In genomic region chr2:47078541-47079482, GRCh38 we compare ENCODE assay signal across 1 cellular context.
TF ChIP-seq lines count a peak whose summit lies in the region.

No MANE protein-coding gene starts in this region.

TF ChIP-seq in HepG2, 621 proteins besides CTCF, POLR2A, EP300 and RAD21 (continued from another document and continues in another):
- TF ChIP-seq GMEB2 (CRISPR knock-in tag; IDR thresholded peaks at IDR 0.05; ENCODE audit: low read depth) (no peak), SMC3 (IDR thresholded peaks at IDR 0.05; ENCODE audit: low read length) (peak; percentile 29; the same call in 1 of the 2 replicates), ZNF883 (CRISPR knock-in tag; IDR thresholded peaks at IDR 0.05; ENCODE audit: not compliant biosample characterization) (no peak), ZGPAT (CRISPR knock-in tag; IDR thresholded peaks at IDR 0.05) (peak; percentile 95), TBL1XR1 (IDR thresholded peaks at IDR 0.05; ENCODE audit: borderline replicate concordance, low read length, partially characterized antibody) (peak; percentile 78), ARID5B (CRISPR knock-in tag; IDR thresholded peaks at IDR 0.05) (peak; percentile 98), ETV5 (CRISPR knock-in tag; IDR thresholded peaks at IDR 0.05; ENCODE audit: borderline replicate concordance) (peak; percentile 76; the same call in 1 of the 2 replicates), CHD4 (IDR thresholded peaks at IDR 0.05; ENCODE audit: borderline replicate concordance, low read length) (peak; percentile 94), ELF1 (CRISPR knock-in tag; IDR thresholded peaks at IDR 0.05) (no peak), MAF1 (CRISPR knock-in tag; IDR thresholded peaks at IDR 0.05; ENCODE audit: borderline replicate concordance) (0 out of 2 replicates have a peak, but pooled peaks have one; percentile 68), ZUFSP (CRISPR knock-in tag; IDR thresholded peaks at IDR 0.05; ENCODE audit: borderline replicate concordance) (no peak), GZF1 (CRISPR knock-in tag; IDR thresholded peaks at IDR 0.05) (no peak), NRL (CRISPR knock-in tag; IDR thresholded peaks at IDR 0.05; ENCODE audit: borderline replicate concordance) (0 out of 2 replicates have a peak, but pooled peaks have one; percentile 41), MIXL1 (CRISPR knock-in tag; IDR thresholded peaks at IDR 0.05) (peak; percentile 90), ZBTB20 (CRISPR knock-in tag; IDR thresholded peaks at IDR 0.05; ENCODE audit: borderline replicate concordance, low read depth) (peak; percentile 76; the same call in 1 of the 2 replicates), MTA3 (CRISPR knock-in tag; IDR thresholded peaks at IDR 0.05) (no peak), LCORL (IDR thresholded peaks at IDR 0.05) (peak; percentile 95), LCORL (CRISPR knock-in tag; IDR thresholded peaks at IDR 0.05) (peak; percentile 93), RXRB (CRISPR knock-in tag; IDR thresholded peaks at IDR 0.05; ENCODE audit: borderline replicate concordance) (peak; percentile 98), ZBTB2 (CRISPR knock-in tag; IDR thresholded peaks at IDR 0.05; ENCODE audit: low read depth) (no peak), ZNF773 (CRISPR knock-in tag; IDR thresholded peaks at IDR 0.05; ENCODE audit: borderline replicate concordance) (no peak), ZNF737 (CRISPR knock-in tag; IDR thresholded peaks at IDR 0.05; ENCODE audit: borderline replicate concordance) (no peak), ZNF235 (CRISPR knock-in tag; IDR thresholded peaks at IDR 0.05; ENCODE audit: borderline replicate concordance) (0 out of 2 replicates have a peak, but pooled peaks have one; percentile 13), ZNF143 (CRISPR knock-in tag; IDR thresholded peaks at IDR 0.05) (0 out of 2 replicates have a peak, but pooled peaks have one; percentile 11), NFKBIZ (CRISPR knock-in tag; IDR thresholded peaks at IDR 0.05) (no peak; the same call in 1 of the 2 replicates), SNAI1 (CRISPR knock-in tag; IDR thresholded peaks at IDR 0.05; ENCODE audit: borderline replicate concordance) (no peak), HHEX (CRISPR knock-in tag; IDR thresholded peaks at IDR 0.05) (peak; percentile 92), NCOR1 (IDR thresholded peaks at IDR 0.05; ENCODE audit: borderline replicate concordance, low read length) (peak; percentile 94), TRAFD1 (CRISPR knock-in tag; IDR thresholded peaks at IDR 0.05; ENCODE audit: borderline replicate concordance) (0 out of 2 replicates have a peak, but pooled peaks have one; percentile 18), SALL2 (CRISPR knock-in tag; IDR thresholded peaks at IDR 0.05) (peak; percentile 84), ARNT (IDR thresholded peaks at IDR 0.05) (no peak), ZNF281 (CRISPR knock-in tag; IDR thresholded peaks at IDR 0.05; ENCODE audit: borderline replicate concordance) (peak; percentile 77; the same call in 1 of the 2 replicates), ISL2 (CRISPR knock-in tag; IDR thresholded peaks at IDR 0.05) (peak; percentile 98), PITX1 (CRISPR knock-in tag; IDR thresholded peaks at IDR 0.05) (peak; percentile 95), TCF7 (IDR thresholded peaks at IDR 0.05; ENCODE audit: low read depth) (peak; percentile 86), MED8 (CRISPR knock-in tag; IDR thresholded peaks at IDR 0.05; ENCODE audit: insufficient replicate concordance) (peak; percentile 76), RBM39 (IDR thresholded peaks at IDR 0.05; ENCODE audit: low read depth, low read length, poor library complexity, severe bottlenecking) (peak; percentile 38), ZSCAN20 (CRISPR knock-in tag; IDR thresholded peaks at IDR 0.05; ENCODE audit: borderline replicate concordance) (no peak), CAMTA2 (CRISPR knock-in tag; IDR thresholded peaks at IDR 0.05; ENCODE audit: borderline replicate concordance) (no peak), KLF15 (CRISPR knock-in tag; IDR thresholded peaks at IDR 0.05; ENCODE audit: borderline replicate concordance) (no peak), ZBTB7A (CRISPR knock-in tag; IDR thresholded peaks at IDR 0.05) (peak; percentile 82; the same call in 1 of the 2 replicates), REST (IDR thresholded peaks at IDR 0.05; ENCODE audit: borderline replicate concordance in 1 of 2, low read depth in 1 of 2, low read length in 2 of 2) (peak in 1 of 2 experiments; percentile 58; a peak in 1 of 4 replicates), NR2F1 (CRISPR knock-in tag; IDR thresholded peaks at IDR 0.05) (peak; percentile 93 to 96), CHD2 (IDR thresholded peaks at IDR 0.05; ENCODE audit: low read depth, low read length) (0 out of 2 replicates have a peak, but pooled peaks have one; percentile 5), TSC22D2 (CRISPR knock-in tag; IDR thresholded peaks at IDR 0.05; ENCODE audit: borderline replicate concordance) (peak; percentile 70; the same call in 1 of the 2 replicates)
